In the genomic region with DNA sequence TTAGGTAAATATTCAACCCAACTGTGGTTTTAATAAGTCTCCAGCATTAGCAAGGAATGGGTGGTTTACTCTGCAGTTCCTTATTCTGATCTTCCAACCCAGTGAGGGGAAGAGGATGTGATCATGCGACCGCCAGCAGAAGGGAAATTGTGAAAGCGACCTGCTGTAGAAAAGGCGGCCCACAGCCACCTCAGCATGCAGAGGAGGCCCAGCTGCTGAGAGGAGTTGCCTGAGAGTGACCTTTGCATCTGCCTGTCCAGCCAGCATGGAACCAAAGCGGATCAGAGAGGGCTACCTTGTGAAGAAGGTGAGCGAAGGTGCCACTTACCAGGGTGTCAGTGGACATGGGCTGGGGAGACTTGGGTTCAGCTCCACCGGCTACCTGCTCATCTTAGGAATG, we compare ENCODE assay signal across 8 cellular contexts. TPM values are rescaled to one million over a fixed set of nuclear protein-coding genes. Genes with fewer than 3 reads are reported as not detected.
DNase-seq lines count a peak whose midpoint lies in the region; ATAC-seq and TF ChIP-seq lines count a peak whose summit lies in the region.

A gene with protein sequence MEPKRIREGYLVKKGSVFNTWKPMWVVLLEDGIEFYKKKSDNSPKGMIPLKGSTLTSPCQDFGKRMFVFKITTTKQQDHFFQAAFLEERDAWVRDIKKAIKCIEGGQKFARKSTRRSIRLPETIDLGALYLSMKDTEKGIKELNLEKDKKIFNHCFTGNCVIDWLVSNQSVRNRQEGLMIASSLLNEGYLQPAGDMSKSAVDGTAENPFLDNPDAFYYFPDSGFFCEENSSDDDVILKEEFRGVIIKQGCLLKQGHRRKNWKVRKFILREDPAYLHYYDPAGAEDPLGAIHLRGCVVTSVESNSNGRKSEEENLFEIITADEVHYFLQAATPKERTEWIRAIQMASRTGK (plus strand): TSS at position 196 of the 400 bp plus-strand sequence. CDS start 70 bp downstream, at position 266.

- H4K5ac ChIP-seq in IMR-90 (ENCODE audit: low read depth, low read length) = no peak within 1 kb of the TSS

- H3K14ac ChIP-seq in IMR-90 (replicated peaks; ENCODE audit: low read depth, low read length) = no peak within 1 kb of the TSS

- no peak within 1 kb of the TSS for H3K18ac ChIP-seq in IMR-90 (ENCODE audit: low read depth, low read length)

- no peak within 1 kb of the TSS for H4K8ac ChIP-seq in IMR-90 (ENCODE audit: low read depth in 2 of 2, low read length in 2 of 2)

- DNase-seq in GM06990 (ENCODE audit: extremely low read depth, insufficient read length) = peak; percentile 73
- no peak for DNase-seq in IMR-90
- DNase-seq in colonic mucosa = peak; percentile 46
- DNase-seq in posterior vena cava (ENCODE audit: low spot score) = peak; percentile 86
- DNase-seq in activated CD4-positive, alpha-beta T cell treated with anti-CD3 and anti-CD28 coated beads, Interleukin-2, amount 50 U/mL, for 48 hours = no peak
- DNase-seq in stimulated activated CD4-positive, alpha-beta T cell treated with anti-CD3 and anti-CD28 coated beads, Interleukin-4, amount 100 ng/mL, for 4 hours = no peak
- DNase-seq in islet precursor cell = no peak

- H2AFZ ChIP-seq in IMR-90 (replicated peaks; ENCODE audit: low read length, poor library complexity) = peak within 1 kb of the TSS; percentile 37

- H3K9ac ChIP-seq in IMR-90 (ENCODE audit: low read depth, low read length) (no peak within 1 kb of the TSS), colonic mucosa (ENCODE audit: low read depth in 2 of 2, low read length in 2 of 2) (peak within 1 kb of the TSS; percentile 35 to 68)

- no peaks in the 10 kb centered on the region for H3K9me3 ChIP-seq in IMR-90 (ENCODE audit: control insufficient read depth, insufficient read depth, low read length)
- H3K9me3 ChIP-seq in colonic mucosa = no peaks in the 10 kb centered on the region

- H2AK5ac ChIP-seq in IMR-90 (ENCODE audit: low read depth, low read length) = no peak within 1 kb of the TSS

- in situ Hi-C loops in IMR-90 (cut with MboI; ENCODE audit: low sequenced_read_pairs) = no loop called here

- 40% methylated on average over 1 of the region's 7 CpGs; no CpG with 5 or more reads in 1 of the 2 experiments for WGBS in IMR-90 (ENCODE audit: extremely low coverage in 2 of 2, insufficient read length in 1 of 2), 2 experiments

- no peak within 1 kb of the TSS for H2BK20ac ChIP-seq in IMR-90 (ENCODE audit: low read depth, low read length)

- intact Hi-C loops in IMR-90 (cut with micrococcal nuclease) = loop anchor here (5.0 kb wide), 1 partner anchor 57 kb away; no protein-coding TSS in a partner anchor
- intact Hi-C loops in colonic mucosa (cut with DNase I) = loop anchor here (5.0 kb wide), 1 partner anchor 77 kb away; no protein-coding TSS in a partner anchor
- intact Hi-C loops in posterior vena cava (cut with DNase I) = no loop called here

- no peak within 1 kb of the TSS for H2BK120ac ChIP-seq in IMR-90 (ENCODE audit: low read depth, low read length)

- H3K4ac ChIP-seq in IMR-90 (ENCODE audit: low read depth, low read length) = no peak within 1 kb of the TSS

- no peaks in the 10 kb centered on the region for H3K27me3 ChIP-seq in GM06990 (replicated peaks; ENCODE audit: control insufficient read depth, insufficient read depth, low read length)
- H3K27me3 ChIP-seq in IMR-90 (ENCODE audit: control insufficient read depth, insufficient read depth, low read length) = peaks cover 3% of the 10 kb centered on the region
- no peaks in the 10 kb centered on the region for H3K27me3 ChIP-seq in colonic mucosa

- H4K20me1 ChIP-seq in IMR-90 (ENCODE audit: insufficient read depth, low read length) = no peaks in the 10 kb centered on the region

- H4K91ac ChIP-seq in IMR-90 (ENCODE audit: insufficient read depth, low read depth, low read length) = no peak within 1 kb of the TSS

- TF ChIP-seq POLR2A in IMR-90 (IDR thresholded peaks at IDR 0.05; ENCODE audit: low read depth, low read length) = no peak

- TF ChIP-seq CTCF in GM06990 (IDR thresholded peaks at IDR 0.05; ENCODE audit: insufficient read depth, low read length, poor library complexity, severe bottlenecking) (no peak), IMR-90 (conservative IDR thresholded peaks at IDR 0.05; ENCODE audit: low read depth, low read length) (no peak), colonic mucosa (IDR thresholded peaks at IDR 0.05) (no peak)

- H3K4me2 ChIP-seq in IMR-90 (ENCODE audit: low read depth, low read length) = no peak within 1 kb of the TSS

- POLR2A ChIA-PET in IMR-90 (lab: Charles Lee; ENCODE audit: unreplicated experiment) = no interaction called here

- no peaks in the 10 kb centered on the region for H3K9me1 ChIP-seq in IMR-90 (ENCODE audit: insufficient read depth, low read length)

- H2AK9ac ChIP-seq in IMR-90 (replicated peaks; ENCODE audit: low read depth, low read length, poor library complexity) = no peak within 1 kb of the TSS

- H2BK5ac ChIP-seq in IMR-90 (ENCODE audit: low read depth, low read length, poor library complexity, severe bottlenecking) = no peak within 1 kb of the TSS

- no peak within 1 kb of the TSS for H2BK15ac ChIP-seq in IMR-90 (ENCODE audit: low read depth, low read length)

- CTCF ChIA-PET in IMR-90 (lab: Yijun Ruan, JAX) = no interaction called here

- H3K4me3 ChIP-seq in GM06990 (replicated peaks; ENCODE audit: low read depth, low read length) (peak within 1 kb of the TSS; percentile 81), IMR-90 (ENCODE audit: insufficient read depth, low read depth, low read length) (no peak within 1 kb of the TSS), colonic mucosa (peak within 1 kb of the TSS; percentile 22)

- no TSS peak for BruUV-seq in IMR-90 (replicated peaks; lab: Mats Ljungman, UMichigan)

- dilution Hi-C loops in IMR-90 (cut with HindIII; ENCODE audit: low sequenced_read_pairs, unreplicated experiment) = no loop called here

- H3K23ac ChIP-seq in IMR-90 (ENCODE audit: low read depth, low read length) = no peak within 1 kb of the TSS

- H3K56ac ChIP-seq in IMR-90 (ENCODE audit: extremely low read depth, insufficient read depth, low read length) = no peak within 1 kb of the TSS

- no peak for TF ChIP-seq RAD21 in IMR-90 (IDR thresholded peaks at IDR 0.05; ENCODE audit: low read length)

- H3K79me1 ChIP-seq in IMR-90 (ENCODE audit: low read depth in 1 of 2, low read length in 2 of 2) = no peaks in the 10 kb centered on the region

- ATAC-seq in GM21390 (IDR thresholded peaks at IDR 0.05; ENCODE audit: unreplicated experiment) = peak; percentile 55
- no peak for ATAC-seq in IMR-90 (ENCODE audit: low read depth)

- H3K27ac ChIP-seq in IMR-90 (ENCODE audit: insufficient read depth, low read length) (no peak within 1 kb of the TSS), colonic mucosa (peak within 1 kb of the TSS; percentile 38)

- H3K36me3 ChIP-seq in GM06990 (ENCODE audit: control insufficient read depth, insufficient read depth, low read length) (no peaks in the 10 kb centered on the region; the same call in 1 of the 2 replicates), IMR-90 (ENCODE audit: control insufficient read depth, insufficient read depth, low read length) (no peaks in the 10 kb centered on the region), colonic mucosa (no peaks in the 10 kb centered on the region)

- no peaks in the 10 kb centered on the region for H3K4me1 ChIP-seq in IMR-90 (ENCODE audit: control insufficient read depth, insufficient read depth, low read length)
- H3K4me1 ChIP-seq in colonic mucosa = no peaks in the 10 kb centered on the region

TF ChIP-seq in IMR-90, 13 proteins besides CTCF, POLR2A, EP300 and RAD21:
- TF ChIP-seq SMC3 (IDR thresholded peaks at IDR 0.05; ENCODE audit: low read depth, low read length) (no peak), MXI1 (IDR thresholded peaks at IDR 0.05; ENCODE audit: borderline replicate concordance, low read depth, low read length) (no peak), BHLHE40 (IDR thresholded peaks at IDR 0.05; ENCODE audit: low read depth, low read length) (no peak), FOS (IDR thresholded peaks at IDR 0.05; ENCODE audit: low read depth, low read length) (no peak), RFX5 (IDR thresholded peaks at IDR 0.05; ENCODE audit: low read depth, low read length) (no peak), CEBPB (IDR thresholded peaks at IDR 0.05; ENCODE audit: low read depth, low read length) (no peak), MAZ (IDR thresholded peaks at IDR 0.05; ENCODE audit: borderline replicate concordance, low read depth, low read length) (no peak), CHD1 (IDR thresholded peaks at IDR 0.05; ENCODE audit: low read depth, low read length) (no peak), MAFK (IDR thresholded peaks at IDR 0.05; ENCODE audit: low read depth, low read length) (no peak)

RNA-seq across cellular contexts. Expression of the gene that starts here (rescaled TPM):
- total RNA-seq in IMR-90 (2012; rRNA removed) (under 0.01 TPM in 1 of 2 replicates, not detected in the other), colonic mucosa (1 to 10 TPM; 2.6 to 5.1 TPM), posterior vena cava (10 to 100 TPM; 10.8 to 22.7 TPM)
- polyA plus RNA-seq in IMR-90 (2012; rRNA removed) = 0.03 TPM in 1 of 2 replicates, not detected in the other
- not detected in 2 replicates for polyA plus RNA-seq in IMR-90 (2012; cell fraction: cytosol; rRNA removed)
- polyA plus RNA-seq in IMR-90 (2012; cell fraction: nucleus; rRNA removed; ENCODE audit: low replicate concordance) = 0.02 and 0.11 TPM in 2 replicates

Comparison
In these comparisons a context has a peak if more than half of its experiments do, and no peak if none do; other contexts are left out.
1. DNase-seq: peak in GM06990 (single experiment), colonic mucosa (single experiment) and posterior vena cava (single experiment); none in IMR-90 (single experiment), activated CD4-positive, alpha-beta T cell treated with anti-CD3 and anti-CD28 coated beads, Interleukin-2, amount 50 U/mL, for 48 hours (0 of 2), stimulated activated CD4-positive, alpha-beta T cell treated with anti-CD3 and anti-CD28 coated beads, Interleukin-4, amount 100 ng/mL, for 4 hours (0 of 2) and islet precursor cell (single experiment).
2. intact Hi-C loops: an anchor here in IMR-90 (5.0 kb wide) and colonic mucosa (5.0 kb wide); none called in posterior vena cava.